ENCODE assay signal across 10 cellular contexts in genomic region chr6:159062564-159062945, GRCh38. TPM values are rescaled to one million over a fixed set of nuclear protein-coding genes. Genes with fewer than 3 reads are reported as not detected.
DNase-seq lines count a peak whose midpoint lies in the region; ATAC-seq and TF ChIP-seq lines count a peak whose summit lies in the region.
"Had no signal": no experiment of that assay in that cellular context is flagged by ENCODE, and none has a peak within 500 bp of the region (broad histone marks: within the 10 kb centered on the region; RNA-seq: fewer than 3 reads in every experiment).

No MANE protein-coding gene starts in this region.

- TF ChIP-seq CTCF in foreskin keratinocyte (conservative IDR thresholded peaks at IDR 0.05) = no peak

- H3K4me1 Mint-ChIP-seq in CD8-positive, alpha-beta memory T cell = peaks cover 85 to 98% (median 97%) of the 10 kb centered on the region in 3 donors

- H3K36me3 ChIP-seq in CD8-positive, alpha-beta memory T cell (ENCODE audit: insufficient read depth, low read length) = no peaks in the 10 kb centered on the region
- H3K36me3 ChIP-seq in effector memory CD4-positive, alpha-beta T cell (ENCODE audit: control insufficient read depth, insufficient read depth, low read length) = no peaks in the 10 kb centered on the region

- H3K36me3 Mint-ChIP-seq in CD8-positive, alpha-beta memory T cell = peaks cover 0 to 2% (median 0%) of the 10 kb centered on the region in 3 donors

- CTCF ChIA-PET in CD8-positive, alpha-beta memory T cell (lab: Charles Lee) = interaction anchor here (0.7 to 6.7 kb wide), 15 partner anchors 10 to 72 kb away, joined by 3 to 65 read pairs (median 5); partner anchors contain the start of gene TAGAP

- POLR2A ChIA-PET in CD8-positive, alpha-beta memory T cell (lab: Charles Lee) = interaction anchor here (0.6 to 4.6 kb wide), 15 partner anchors 9 to 418 kb away, joined by 3 to 48 read pairs (median 5); partner anchors contain the start of genes DYNLT1, RSPH3 and TAGAP

- H3K4me3 ChIP-seq in CD8-positive, alpha-beta memory T cell (ENCODE audit: low read length) = peak overlapping the region; percentile 3
- no peak overlapping the region for H3K4me3 ChIP-seq in effector memory CD4-positive, alpha-beta T cell (ENCODE audit: insufficient read depth, low read depth, low read length, poor library complexity, severe bottlenecking)

- DNase-seq in CD8-positive, alpha-beta memory T cell = peak; percentile 25 to 83 (median 80)
- peak; percentile 48 for DNase-seq in SKM-1 treated with dmso at 0.1 percent for 144 hours (lab: John Stamatoyannopoulos, UW; ENCODE audit: unreplicated experiment)
- DNase-seq in effector memory CD4-positive, alpha-beta T cell = peak in 2 of 3 donors; percentile 18 to 42
- no peak for DNase-seq in NCI-H2227 treated with DMSO at 0.1 percent for 48 hours (lab: John Stamatoyannopoulos, UW)
- no peak for DNase-seq in foreskin keratinocyte
- no peak for DNase-seq in NCI-H2081 treated with DMSO at 0.1 percent for 48 hours (lab: John Stamatoyannopoulos, UW)
- DNase-seq: IMR-90 had no signal

- no peaks in the 10 kb centered on the region for H3K9me3 Mint-ChIP-seq in CD8-positive, alpha-beta memory T cell

- no peaks in the 10 kb centered on the region for H3K27me3 ChIP-seq in CD8-positive, alpha-beta memory T cell (ENCODE audit: insufficient read depth, low read length, poor library complexity, severe bottlenecking)
- no peaks in the 10 kb centered on the region for H3K27me3 ChIP-seq in effector memory CD4-positive, alpha-beta T cell (replicated peaks; ENCODE audit: control insufficient read depth, insufficient read depth, low read length, poor library complexity, severe bottlenecking)
- peaks cover 48% of the 10 kb centered on the region for H3K27me3 ChIP-seq in foreskin keratinocyte

- peak overlapping the region; percentile 94 to 99 (median 98) for H3K27ac Mint-ChIP-seq in CD8-positive, alpha-beta memory T cell

- peaks cover 69% of the 10 kb centered on the region for H3K4me1 ChIP-seq in CD8-positive, alpha-beta memory T cell (ENCODE audit: insufficient read depth, low read length)
- peaks cover 46% of the 10 kb centered on the region for H3K4me1 ChIP-seq in effector memory CD4-positive, alpha-beta T cell (ENCODE audit: control insufficient read depth, insufficient read depth, low read length, poor library complexity, severe bottlenecking)
- no peaks in the 10 kb centered on the region for H3K4me1 ChIP-seq in foreskin keratinocyte

- peak overlapping the region; percentile 70 for H3K27ac ChIP-seq in CD8-positive, alpha-beta memory T cell (ENCODE audit: low read depth, low read length)
- H3K27ac ChIP-seq in effector memory CD4-positive, alpha-beta T cell (ENCODE audit: insufficient read depth, low read length, poor library complexity, severe bottlenecking) = peak overlapping the region; percentile 73
- H3K27ac ChIP-seq in foreskin keratinocyte = no peak overlapping the region

- H3K9me3 ChIP-seq in CD8-positive, alpha-beta memory T cell (ENCODE audit: low read length) = no peaks in the 10 kb centered on the region
- no peaks in the 10 kb centered on the region for H3K9me3 ChIP-seq in effector memory CD4-positive, alpha-beta T cell (ENCODE audit: control insufficient read depth, low read length)

- ATAC-seq in GM21528 (IDR thresholded peaks at IDR 0.05; ENCODE audit: low FRiP score, unreplicated experiment) (peak; percentile 74), foreskin keratinocyte (no peak), GM21515 (IDR thresholded peaks at IDR 0.05; ENCODE audit: unreplicated experiment) (no peak)

- peak overlapping the region; percentile 43 to 89 (median 75) for H3K4me3 Mint-ChIP-seq in CD8-positive, alpha-beta memory T cell

- H3K27me3 Mint-ChIP-seq in CD8-positive, alpha-beta memory T cell = no peaks in the 10 kb centered on the region

RNA-seq across cellular contexts. Expression of gene TAGAP, which starts 17.8 kb away (rescaled TPM):
- 100 to 1,000 TPM; 140 to 145 TPM for total RNA-seq in CD8-positive, alpha-beta memory T cell
- polyA plus RNA-seq in CD8-positive, alpha-beta memory T cell = 193 TPM
- 0.07 TPM in 2 replicates for total RNA-seq in foreskin keratinocyte
- 0.03 and 0.06 TPM in 2 replicates for polyA plus RNA-seq in foreskin keratinocyte
- total RNA-seq: fibroblast of villous mesenchyme, IMR-90 had no signal
- polyA plus RNA-seq: IMR-90 had no signal

Comparison
In these comparisons a context has a peak if more than half of its experiments do, and no peak if none do; other contexts are left out.
1. DNase-seq: peak in CD8-positive, alpha-beta memory T cell (5 of 5), SKM-1 treated with dmso at 0.1 percent for 144 hours (single experiment) and effector memory CD4-positive, alpha-beta T cell (2 of 3); none in NCI-H2227 treated with DMSO at 0.1 percent for 48 hours (single experiment), foreskin keratinocyte (0 of 2) and NCI-H2081 treated with DMSO at 0.1 percent for 48 hours (single experiment).
2. RNA of gene TAGAP, which starts 17.8 kb away (total RNA-seq): 140 to 145 TPM in CD8-positive, alpha-beta memory T cell; 0.07 TPM in foreskin keratinocyte; every median in the first group is over 100 times any median in the second.